Comparison of ENCODE assay signal across 21 cellular contexts in the genomic region with DNA sequence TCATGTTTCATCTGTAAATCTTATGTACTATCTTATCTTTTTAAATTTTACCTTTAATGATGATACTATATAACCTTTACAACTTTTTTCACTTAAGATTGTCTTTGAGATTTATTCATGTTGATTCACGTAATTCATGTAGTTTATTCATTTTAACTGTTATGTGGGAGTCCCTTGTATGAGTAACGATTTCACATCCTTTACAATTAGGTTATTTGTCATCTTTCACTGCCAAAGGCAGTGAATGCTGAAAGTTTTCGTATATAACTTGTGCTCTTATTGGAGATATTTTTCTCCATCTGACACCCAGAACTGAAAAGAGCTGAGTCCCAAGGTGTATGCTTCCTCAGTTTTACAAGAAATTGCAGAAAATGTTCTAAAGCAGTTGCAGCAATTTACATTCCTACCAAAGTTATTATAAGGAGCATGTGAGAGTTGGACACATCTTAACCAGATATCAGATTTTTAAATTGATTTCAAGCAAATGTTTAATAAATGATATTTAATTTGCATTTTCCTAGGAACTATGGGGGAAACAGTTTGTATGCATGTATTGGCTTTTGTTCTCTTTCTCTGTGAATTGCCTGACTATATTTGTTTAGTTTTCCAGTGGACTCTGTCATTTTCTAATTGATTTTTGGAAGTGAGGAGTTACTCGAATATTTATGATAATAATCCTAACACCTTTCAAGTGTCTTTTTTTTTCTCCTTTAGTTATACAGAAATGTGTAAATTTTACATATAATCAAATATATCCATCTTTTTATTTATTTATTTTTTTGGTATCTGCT. TPM values are rescaled to one million over a fixed set of nuclear protein-coding genes. Genes with fewer than 3 reads are reported as not detected.
DNase-seq lines count a peak whose midpoint lies in the region; ATAC-seq, FAIRE-seq and TF ChIP-seq lines count a peak whose summit lies in the region.
"Had no signal": no experiment of that assay in that cellular context is flagged by ENCODE, and none has a peak within 500 bp of the region (broad histone marks: within the 10 kb centered on the region; RNA-seq: fewer than 3 reads in every experiment).

No MANE protein-coding gene starts in this region.

- H3K79me2 ChIP-seq in keratinocyte (ENCODE audit: control insufficient read depth, insufficient read depth, low read length), result peaks cover 41% of the 10 kb centered on the region

- H3K36me3 Mint-ChIP-seq in activated naive CD4-positive, alpha-beta T cell treated with anti-CD3 and anti-CD28 coated beads, Interleukin-2, amount 50 U/mL, for 24 hours, result peaks cover 18% of the 10 kb centered on the region
- H3K36me3 Mint-ChIP-seq in activated naive CD4-positive, alpha-beta T cell treated with anti-CD3 and anti-CD28 coated beads for 36 hours (ENCODE audit: low read depth), result peaks cover 31% of the 10 kb centered on the region
- H3K36me3 Mint-ChIP-seq in activated CD4-positive, alpha-beta memory T cell treated with anti-CD3 and anti-CD28 coated beads, Interleukin-2, amount 10 ng/mL, durations not matched to agents 7 days and 5 days (ENCODE audit: low read depth), result peaks cover 51% of the 10 kb centered on the region

- H3K27ac Mint-ChIP-seq in activated naive CD4-positive, alpha-beta T cell treated with anti-CD3 and anti-CD28 coated beads, Interleukin-2, amount 50 U/mL, for 24 hours, result peak overlapping the region; percentile 57
- no peak overlapping the region for H3K27ac Mint-ChIP-seq in activated naive CD4-positive, alpha-beta T cell treated with anti-CD3 and anti-CD28 coated beads for 36 hours
- H3K27ac Mint-ChIP-seq in activated CD4-positive, alpha-beta memory T cell treated with anti-CD3 and anti-CD28 coated beads, Interleukin-2, amount 10 ng/mL, durations not matched to agents 7 days and 5 days, result peak overlapping the region; percentile 35
- no peak overlapping the region for H3K27ac Mint-ChIP-seq in stimulated activated naive CD8-positive, alpha-beta T cell treated with anti-CD3 and anti-CD28 coated beads, Interleukin-15, amount 100 ng/mL, for 72 hours
- H3K27ac Mint-ChIP-seq: neural progenitor cell had no signal

- H4K20me1 ChIP-seq in keratinocyte (ENCODE audit: control insufficient read depth, extremely low read depth, insufficient read depth, low read length), result no peaks in the 10 kb centered on the region

- H3K27me3 ChIP-seq in keratinocyte (ENCODE audit: control insufficient read depth, extremely low read depth, insufficient read depth, low read length) (no peaks in the 10 kb centered on the region), transverse colon (no peaks in the 10 kb centered on the region)
- H3K27me3 ChIP-seq: dorsolateral prefrontal cortex, esophagus squamous epithelium, heart right ventricle, neural progenitor cell, SJSA1 had no signal

- TF ChIP-seq EP300 in transverse colon (IDR thresholded peaks at IDR 0.05; ENCODE audit: low read depth), result no peak

- peaks cover 5% of the 10 kb centered on the region for H3K4me1 ChIP-seq in keratinocyte (ENCODE audit: control insufficient read depth, extremely low read depth, insufficient read depth, low read length)
- H3K4me1 ChIP-seq in transverse colon, result peaks cover 5 to 39% (median 9%) of the 10 kb centered on the region in 4 donors
- H3K4me1 ChIP-seq: SJSA1 had no signal

- H3K9ac ChIP-seq in keratinocyte (ENCODE audit: control insufficient read depth, extremely low read depth, insufficient read depth, low read length), result no peak overlapping the region
- H3K9ac ChIP-seq: neural progenitor cell had no signal

- H3K9me1 ChIP-seq in keratinocyte (ENCODE audit: control insufficient read depth, extremely low read depth, insufficient read depth, low read length), result peaks cover 2% of the 10 kb centered on the region

- no peak for DNase-seq in activated naive CD4-positive, alpha-beta T cell treated with anti-CD3 and anti-CD28 coated beads for 36 hours
- no peak for DNase-seq in activated CD4-positive, alpha-beta memory T cell treated with anti-CD3 and anti-CD28 coated beads, Interleukin-2, amount 10 ng/mL, durations not matched to agents 7 days and 5 days
- DNase-seq in keratinocyte (ENCODE audit: low read depth, low spot score) (no peak), NCI-H2107 (lab: John Stamatoyannopoulos, UW) (no peak), transverse colon (no peak), GM13976 (ENCODE audit: low spot score) (no peak)
- DNase-seq in stimulated activated naive CD8-positive, alpha-beta T cell treated with anti-CD3 and anti-CD28 coated beads, Interleukin-15, amount 100 ng/mL, for 72 hours, result no peak
- DNase-seq: activated gamma-delta T cell, dorsolateral prefrontal cortex, esophagus squamous epithelium, GF-D8, heart right ventricle, MM.1S, NCI-H2029, NCI-H510A had no signal

- no peaks in the 10 kb centered on the region for H3K27me3 Mint-ChIP-seq in activated naive CD4-positive, alpha-beta T cell treated with anti-CD3 and anti-CD28 coated beads, Interleukin-2, amount 50 U/mL, for 24 hours
- H3K27me3 Mint-ChIP-seq in activated naive CD4-positive, alpha-beta T cell treated with anti-CD3 and anti-CD28 coated beads for 36 hours (ENCODE audit: low read depth), result no peaks in the 10 kb centered on the region
- no peaks in the 10 kb centered on the region for H3K27me3 Mint-ChIP-seq in activated CD4-positive, alpha-beta memory T cell treated with anti-CD3 and anti-CD28 coated beads, Interleukin-2, amount 10 ng/mL, durations not matched to agents 7 days and 5 days
- H3K27me3 Mint-ChIP-seq in stimulated activated naive CD8-positive, alpha-beta T cell treated with anti-CD3 and anti-CD28 coated beads, Interleukin-15, amount 100 ng/mL, for 72 hours, result no peaks in the 10 kb centered on the region
- H3K27me3 Mint-ChIP-seq: brain had no signal

- no peak overlapping the region for H2AFZ ChIP-seq in keratinocyte (ENCODE audit: control insufficient read depth, low read length)
- H2AFZ ChIP-seq: neural progenitor cell had no signal

- H3K9me3 Mint-ChIP-seq in activated naive CD4-positive, alpha-beta T cell treated with anti-CD3 and anti-CD28 coated beads, Interleukin-2, amount 50 U/mL, for 24 hours, result no peaks in the 10 kb centered on the region
- no peaks in the 10 kb centered on the region for H3K9me3 Mint-ChIP-seq in activated naive CD4-positive, alpha-beta T cell treated with anti-CD3 and anti-CD28 coated beads for 36 hours
- H3K9me3 Mint-ChIP-seq in activated CD4-positive, alpha-beta memory T cell treated with anti-CD3 and anti-CD28 coated beads, Interleukin-2, amount 10 ng/mL, durations not matched to agents 7 days and 5 days, result no peaks in the 10 kb centered on the region
- H3K9me3 Mint-ChIP-seq in stimulated activated naive CD8-positive, alpha-beta T cell treated with anti-CD3 and anti-CD28 coated beads, Interleukin-15, amount 100 ng/mL, for 72 hours, result no peaks in the 10 kb centered on the region
- H3K9me3 Mint-ChIP-seq: brain, neural progenitor cell had no signal

- H3K4me3 ChIP-seq in keratinocyte (ENCODE audit: control insufficient read depth in 2 of 3, extremely low read depth in 1 of 3, insufficient read depth in 2 of 3, low read depth in 1 of 3, low read length in 3 of 3) (no peak overlapping the region), transverse colon (no peak overlapping the region)
- H3K4me3 ChIP-seq: dorsolateral prefrontal cortex, esophagus squamous epithelium, HAP-1, heart right ventricle, neural progenitor cell, SJSA1 had no signal

- TF ChIP-seq POLR2A in transverse colon (IDR thresholded peaks at IDR 0.05), result no peak

- POLR2A ChIA-PET in activated CD4-positive, alpha-beta memory T cell treated with anti-CD3 and anti-CD28 coated beads, Interleukin-2, amount 10 ng/mL, durations not matched to agents 7 days and 5 days (lab: Charles Lee), result no interaction called here

- peak overlapping the region; percentile 49 for H3K4me3 Mint-ChIP-seq in activated naive CD4-positive, alpha-beta T cell treated with anti-CD3 and anti-CD28 coated beads, Interleukin-2, amount 50 U/mL, for 24 hours
- no peak overlapping the region for H3K4me3 Mint-ChIP-seq in activated naive CD4-positive, alpha-beta T cell treated with anti-CD3 and anti-CD28 coated beads for 36 hours
- H3K4me3 Mint-ChIP-seq in activated CD4-positive, alpha-beta memory T cell treated with anti-CD3 and anti-CD28 coated beads, Interleukin-2, amount 10 ng/mL, durations not matched to agents 7 days and 5 days, result no peak overlapping the region
- H3K4me3 Mint-ChIP-seq in stimulated activated naive CD8-positive, alpha-beta T cell treated with anti-CD3 and anti-CD28 coated beads, Interleukin-15, amount 100 ng/mL, for 72 hours, result no peak overlapping the region
- H3K4me3 Mint-ChIP-seq: neural progenitor cell had no signal

- ATAC-seq in stimulated activated naive CD8-positive, alpha-beta T cell treated with anti-CD3 and anti-CD28 coated beads, Interleukin-15, amount 100 ng/mL, for 72 hours, result peak; percentile 70
- ATAC-seq: heart right ventricle had no signal

- FAIRE-seq in keratinocyte (lab: Jason Lieb, UNC), result no peak
- FAIRE-seq: islet of Langerhans had no signal

- no peaks in the 10 kb centered on the region for H3K9me3 ChIP-seq in keratinocyte (ENCODE audit: control insufficient read depth, low read depth, low read length)
- no peaks in the 10 kb centered on the region for H3K9me3 ChIP-seq in transverse colon
- H3K9me3 ChIP-seq: esophagus squamous epithelium, HAP-1, heart right ventricle, SJSA1 had no signal

- H3K4me2 ChIP-seq in keratinocyte (ENCODE audit: control insufficient read depth, extremely low read depth, insufficient read depth, low read depth, low read length), result peak overlapping the region; percentile 19
- H3K4me2 ChIP-seq: neural progenitor cell had no signal

- H3K27ac ChIP-seq in keratinocyte (ENCODE audit: control insufficient read depth, insufficient read depth, low read length), result no peak overlapping the region
- no peak overlapping the region for H3K27ac ChIP-seq in transverse colon
- H3K27ac ChIP-seq: dorsolateral prefrontal cortex, esophagus squamous epithelium, heart right ventricle, neural progenitor cell, SJSA1 had no signal

- dilution Hi-C loops in keratinocyte (cut with MboI; ENCODE audit: extremely low pct_ligation_motif_present, low sequenced_read_pairs), result no loop called here

- CTCF ChIA-PET in activated naive CD4-positive, alpha-beta T cell treated with anti-CD3 and anti-CD28 coated beads for 36 hours (lab: Charles Lee), result no interaction called here
- CTCF ChIA-PET in activated CD4-positive, alpha-beta memory T cell treated with anti-CD3 and anti-CD28 coated beads, Interleukin-2, amount 10 ng/mL, durations not matched to agents 7 days and 5 days (lab: Charles Lee), result no interaction called here

- 62 to 91% methylated on average over 4 of the region's 4 CpGs for WGBS in transverse colon (ENCODE audit: low coverage in 1 of 2), 2 donors

- in situ Hi-C loops in transverse colon (cut with MboI; ENCODE audit: low pct_ligation_motif_present in 1 of 4, low pct_unique_long_range_greater_than_20kb in 1 of 4, low sequenced_read_pairs in 3 of 4), result no loop called here
- in situ Hi-C loops in GM13976 (cut with MboI; ENCODE audit: low sequenced_read_pairs, unreplicated experiment), result no loop called here

- peaks cover 75% of the 10 kb centered on the region for H3K4me1 Mint-ChIP-seq in activated naive CD4-positive, alpha-beta T cell treated with anti-CD3 and anti-CD28 coated beads, Interleukin-2, amount 50 U/mL, for 24 hours
- H3K4me1 Mint-ChIP-seq in activated naive CD4-positive, alpha-beta T cell treated with anti-CD3 and anti-CD28 coated beads for 36 hours (ENCODE audit: low read depth), result peaks cover 47% of the 10 kb centered on the region
- peaks cover 54% of the 10 kb centered on the region for H3K4me1 Mint-ChIP-seq in activated CD4-positive, alpha-beta memory T cell treated with anti-CD3 and anti-CD28 coated beads, Interleukin-2, amount 10 ng/mL, durations not matched to agents 7 days and 5 days
- peaks cover 37% of the 10 kb centered on the region for H3K4me1 Mint-ChIP-seq in stimulated activated naive CD8-positive, alpha-beta T cell treated with anti-CD3 and anti-CD28 coated beads, Interleukin-15, amount 100 ng/mL, for 72 hours

- TF ChIP-seq CTCF in keratinocyte (optimal IDR thresholded peaks at IDR 0.05 in 1 of 3, IDR thresholded peaks at IDR 0.05 in 1 of 3, conservative IDR thresholded peaks at IDR 0.05 in 1 of 3; ENCODE audit: extremely low read depth in 1 of 3, insufficient read depth in 2 of 3, low read length in 3 of 3) (no peak), transverse colon (IDR thresholded peaks at IDR 0.05) (no peak), GM13976 (IDR thresholded peaks at IDR 0.05; ENCODE audit: borderline replicate concordance, control extremely low read depth, extremely low read depth, insufficient read depth, missing control alignments) (no peak)

- H3K36me3 ChIP-seq in keratinocyte (ENCODE audit: control insufficient read depth in 2 of 2, extremely low read depth in 1 of 2, insufficient read depth in 2 of 2, low read length in 2 of 2), result peaks cover 3 to 12% of the 10 kb centered on the region in 2 experiments
- H3K36me3 ChIP-seq in transverse colon, result peaks cover 0 to 20% (median 9%) of the 10 kb centered on the region in 4 donors

- intact Hi-C loops in activated naive CD4-positive, alpha-beta T cell treated with anti-CD3 and anti-CD28 coated beads for 36 hours (cut with micrococcal nuclease), result loop anchor here (10.0 kb wide), 2 partner anchors 1175 to 1485 kb away; a partner anchor contains a TSS
- intact Hi-C loops in transverse colon (cut with DNase I; ENCODE audit: low total_unique reads), result no loop called here

RNA-seq across cellular contexts. Expression of a gene that starts 6.4 kb away (rescaled TPM):
- total RNA-seq in activated naive CD4-positive, alpha-beta T cell treated with anti-CD3 and anti-CD28 coated beads for 36 hours, result 10 to 100 TPM; 17.9 to 22.1 TPM
- 10 to 100 TPM; 36.0 to 39.9 TPM for total RNA-seq in activated CD4-positive, alpha-beta memory T cell treated with anti-CD3 and anti-CD28 coated beads, Interleukin-2, amount 10 ng/mL, durations not matched to agents 7 days and 5 days
- polyA plus RNA-seq in keratinocyte, result 13.4 to 32.6 TPM (median 24.2 TPM) in 3 replicates
- 11.1 TPM for polyA plus RNA-seq in keratinocyte (2011; ENCODE audit: low read depth)
- polyA plus RNA-seq in keratinocyte (2011; cell fraction: cytosol; rRNA removed), result 13.4 and 36.8 TPM in 2 replicates
- polyA plus RNA-seq in keratinocyte (2011; cell fraction: nucleus; rRNA removed), result 19.6 and 26.7 TPM in 2 replicates
- 14.7 and 16.7 TPM in 2 replicates for polyA plus RNA-seq in keratinocyte (2012; ENCODE audit: low replicate concordance)
- 4.0 to 23.4 TPM (median 6.1 TPM) in 3 replicates for polyA minus RNA-seq in keratinocyte
- polyA minus RNA-seq in keratinocyte (2011; cell fraction: cytosol; rRNA and poly(A)+ RNA removed), result 8.1 TPM
- polyA minus RNA-seq in keratinocyte (2011; cell fraction: nucleus; rRNA and poly(A)+ RNA removed), result 7.5 and 16.0 TPM in 2 replicates
- 10 to 100 TPM in 3 of 4 donors, 1 to 10 TPM in 1; 7.9 to 24.7 (median 16.0) TPM for total RNA-seq in transverse colon

Comparison
In these comparisons a context has a peak if more than half of its experiments do, and no peak if none do; other contexts are left out.
1. H3K27ac Mint-ChIP-seq: peak in activated naive CD4-positive, alpha-beta T cell treated with anti-CD3 and anti-CD28 coated beads, Interleukin-2, amount 50 U/mL, for 24 hours (single experiment) and activated CD4-positive, alpha-beta memory T cell treated with anti-CD3 and anti-CD28 coated beads, Interleukin-2, amount 10 ng/mL, durations not matched to agents 7 days and 5 days (single experiment); none in activated naive CD4-positive, alpha-beta T cell treated with anti-CD3 and anti-CD28 coated beads for 36 hours (single experiment) and stimulated activated naive CD8-positive, alpha-beta T cell treated with anti-CD3 and anti-CD28 coated beads, Interleukin-15, amount 100 ng/mL, for 72 hours (0 of 2).